Comparison of ENCODE assay signal across 1 cellular context in genomic region chr10:86755740-86756510, GRCh38.
TF ChIP-seq lines count a peak whose summit lies in the region.

No MANE protein-coding gene starts in this region.

TF ChIP-seq in K562, 482 proteins besides CTCF, POLR2A, EP300 and RAD21 (continued from another document and continues in another):
- TF ChIP-seq ZFP91 (CRISPR knock-in tag; IDR thresholded peaks at IDR 0.05) (no peak), CTCFL (IDR thresholded peaks at IDR 0.05; ENCODE audit: borderline replicate concordance, insufficient read depth, low read depth, low read length, poor library complexity, severe bottlenecking) (peak; percentile 13), HMGN3 (IDR thresholded peaks at IDR 0.05; ENCODE audit: borderline replicate concordance, extremely low read depth, insufficient read length, low read depth, low read length) (peak; percentile 73), LEF1 (IDR thresholded peaks at IDR 0.05) (no peak), CHD2 (IDR thresholded peaks at IDR 0.05; ENCODE audit: low read depth, low read length) (peak; percentile 23; the same call in 1 of the 2 replicates), PHB2 (IDR thresholded peaks at IDR 0.05; ENCODE audit: low read depth) (no peak), TRIM28 (IDR thresholded peaks at IDR 0.05) (no peak), U2AF1 (optimal IDR thresholded peaks at IDR 0.05; ENCODE audit: low read depth, low read length) (peak; percentile 45), ZNF277 (CRISPR knock-in tag; IDR thresholded peaks at IDR 0.05; ENCODE audit: borderline replicate concordance) (no peak), ZNF431 (CRISPR knock-in tag; IDR thresholded peaks at IDR 0.05) (peak; percentile 55; the same call in 1 of the 2 replicates), POLR2B (IDR thresholded peaks at IDR 0.05; ENCODE audit: low read depth, partially characterized antibody) (peak; percentile 38), SNAPC5 (CRISPR knock-in tag; IDR thresholded peaks at IDR 0.05) (no peak), NFIX (CRISPR knock-in tag; IDR thresholded peaks at IDR 0.05; ENCODE audit: low read depth) (no peak), ZNF408 (CRISPR knock-in tag; IDR thresholded peaks at IDR 0.05; ENCODE audit: low read depth) (no peak), CEBPZ (IDR thresholded peaks at IDR 0.05; ENCODE audit: borderline replicate concordance, low read depth, low read length) (no peak), YY1 (IDR thresholded peaks at IDR 0.05; ENCODE audit: borderline replicate concordance in 1 of 3, control insufficient read depth in 1 of 3, extremely low read depth in 1 of 3, insufficient read depth in 3 of 3, insufficient read length in 1 of 3, insufficient replicate concordance in 2 of 3, low read depth in 1 of 3, low read length in 2 of 3) (peak in 2 of 3 experiments; percentile 48 to 69), GMEB1 (CRISPR knock-in tag; IDR thresholded peaks at IDR 0.05) (0 out of 2 replicates have a peak, but pooled peaks have one; percentile 6), HNRNPH1 (optimal IDR thresholded peaks at IDR 0.05; ENCODE audit: low read depth, low read length) (no peak), ZBTB43 (CRISPR knock-in tag; IDR thresholded peaks at IDR 0.05) (no peak; the same call in 1 of the 2 replicates), PHB (CRISPR knock-in tag; IDR thresholded peaks at IDR 0.05) (no peak), SLC30A9 (CRISPR knock-in tag; IDR thresholded peaks at IDR 0.05) (no peak), AFF4 (CRISPR knock-in tag; IDR thresholded peaks at IDR 0.05) (peak; percentile 69; the same call in 1 of the 2 replicates), ATF6 (CRISPR knock-in tag; IDR thresholded peaks at IDR 0.05) (0 out of 2 replicates have a peak, but pooled peaks have one; percentile 36), HES1 (IDR thresholded peaks at IDR 0.05; ENCODE audit: low read depth) (0 out of 2 replicates have a peak, but pooled peaks have one; percentile 32), RBFOX2 (IDR thresholded peaks at IDR 0.05; ENCODE audit: low read depth, low read length) (peak; percentile 96), HSF4 (CRISPR knock-in tag; IDR thresholded peaks at IDR 0.05; ENCODE audit: borderline replicate concordance) (no peak), HDAC1 (IDR thresholded peaks at IDR 0.05) (no peak), TBP (optimal IDR thresholded peaks at IDR 0.05; ENCODE audit: low read depth, low read length) (peak; percentile 53), DNMT1 (IDR thresholded peaks at IDR 0.05) (no peak), SETDB1 (IDR thresholded peaks at IDR 0.05; ENCODE audit: low read length) (no peak), E2F8 (IDR thresholded peaks at IDR 0.05; ENCODE audit: low read depth, partially characterized antibody) (peak; percentile 42)
